1 cellular context compared by ENCODE assay signal in genomic region chr17:74536890-74537289, GRCh38.
TF ChIP-seq lines count a peak whose summit lies in the region.

No MANE protein-coding gene starts in this region.

TF ChIP-seq in K562, 482 proteins besides CTCF, POLR2A, EP300 and RAD21:
- TF ChIP-seq SP2 (IDR thresholded peaks at IDR 0.05; ENCODE audit: extremely low read depth, low read depth, low read length, poor library complexity, severe bottlenecking), result no peak
- TF ChIP-seq ZNF512 (tag; IDR thresholded peaks at IDR 0.05), result peak; percentile 91
- TF ChIP-seq ZKSCAN3 (CRISPR knock-in tag; IDR thresholded peaks at IDR 0.05), result no peak
- TF ChIP-seq DMBX1 (CRISPR knock-in tag; IDR thresholded peaks at IDR 0.05; ENCODE audit: borderline replicate concordance), result no peak
TF ChIP-seq in K562: peak in this region for 1.
